1 cellular context compared by ENCODE assay signal in the genomic region with DNA sequence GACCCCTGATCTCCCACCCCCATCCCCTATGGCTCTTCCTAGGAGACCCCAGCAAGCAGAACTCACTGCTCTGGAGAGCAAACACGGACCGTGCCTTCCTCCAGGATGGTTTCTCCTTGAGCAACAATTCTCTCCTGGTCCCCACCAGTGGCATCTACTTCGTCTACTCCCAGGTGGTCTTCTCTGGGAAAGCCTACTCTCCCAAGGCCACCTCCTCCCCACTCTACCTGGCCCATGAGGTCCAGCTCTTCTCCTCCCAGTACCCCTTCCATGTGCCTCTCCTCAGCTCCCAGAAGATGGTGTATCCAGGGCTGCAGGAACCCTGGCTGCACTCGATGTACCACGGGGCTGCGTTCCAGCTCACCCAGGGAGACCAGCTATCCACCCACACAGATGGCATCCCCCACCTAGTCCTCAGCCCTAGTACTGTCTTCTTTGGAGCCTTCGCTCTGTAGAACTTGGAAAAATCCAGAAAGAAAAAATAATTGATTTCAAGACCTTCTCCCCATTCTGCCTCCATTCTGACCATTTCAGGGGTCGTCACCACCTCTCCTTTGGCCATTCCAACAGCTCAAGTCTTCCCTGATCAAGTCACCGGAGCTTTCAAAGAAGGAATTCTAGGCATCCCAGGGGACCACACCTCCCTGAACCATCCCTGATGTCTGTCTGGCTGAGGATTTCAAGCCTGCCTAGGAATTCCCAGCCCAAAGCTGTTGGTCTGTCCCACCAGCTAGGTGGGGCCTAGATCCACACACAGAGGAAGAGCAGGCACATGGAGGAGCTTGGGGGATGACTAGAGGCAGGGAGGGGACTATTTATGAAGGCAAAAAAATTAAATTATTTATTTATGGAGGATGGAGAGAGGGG.
TF ChIP-seq lines count a peak whose summit lies in the region.

No MANE protein-coding gene starts in this region.

TF ChIP-seq in GM12878, 131 proteins besides CTCF, POLR2A, EP300 and RAD21:
- TF ChIP-seq HDAC6 (IDR thresholded peaks at IDR 0.05; ENCODE audit: unreplicated experiment) (no peak), SRF (IDR thresholded peaks at IDR 0.05; ENCODE audit: low read depth in 2 of 2, low read length in 2 of 2) (no peak), CHD4 (IDR thresholded peaks at IDR 0.05) (no peak), CBFB (IDR thresholded peaks at IDR 0.05; ENCODE audit: low read depth) (no peak), SIN3A (IDR thresholded peaks at IDR 0.05; ENCODE audit: low read depth, low read length) (no peak), IKZF1 (conservative IDR thresholded peaks at IDR 0.05) (no peak), ZNF207 (IDR thresholded peaks at IDR 0.05; ENCODE audit: borderline replicate concordance) (no peak), MYB (IDR thresholded peaks at IDR 0.05; ENCODE audit: borderline replicate concordance, low read depth, low read length) (no peak), TCF12 (IDR thresholded peaks at IDR 0.05; ENCODE audit: low read depth, low read length) (no peak), EED (IDR thresholded peaks at IDR 0.05; ENCODE audit: low read depth) (no peak), ZBED1 (IDR thresholded peaks at IDR 0.05; ENCODE audit: borderline replicate concordance) (no peak)
- TF ChIP-seq, protein P1, sequence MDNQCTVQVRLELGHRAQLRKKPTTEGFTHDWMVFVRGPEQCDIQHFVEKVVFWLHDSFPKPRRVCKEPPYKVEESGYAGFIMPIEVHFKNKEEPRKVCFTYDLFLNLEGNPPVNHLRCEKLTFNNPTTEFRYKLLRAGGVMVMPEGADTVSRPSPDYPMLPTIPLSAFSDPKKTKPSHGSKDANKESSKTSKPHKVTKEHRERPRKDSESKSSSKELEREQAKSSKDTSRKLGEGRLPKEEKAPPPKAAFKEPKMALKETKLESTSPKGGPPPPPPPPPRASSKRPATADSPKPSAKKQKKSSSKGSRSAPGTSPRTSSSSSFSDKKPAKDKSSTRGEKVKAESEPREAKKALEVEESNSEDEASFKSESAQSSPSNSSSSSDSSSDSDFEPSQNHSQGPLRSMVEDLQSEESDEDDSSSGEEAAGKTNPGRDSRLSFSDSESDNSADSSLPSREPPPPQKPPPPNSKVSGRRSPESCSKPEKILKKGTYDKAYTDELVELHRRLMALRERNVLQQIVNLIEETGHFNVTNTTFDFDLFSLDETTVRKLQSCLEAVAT (IDR thresholded peaks at IDR 0.05), result no peak
- TF ChIP-seq, protein P2, sequence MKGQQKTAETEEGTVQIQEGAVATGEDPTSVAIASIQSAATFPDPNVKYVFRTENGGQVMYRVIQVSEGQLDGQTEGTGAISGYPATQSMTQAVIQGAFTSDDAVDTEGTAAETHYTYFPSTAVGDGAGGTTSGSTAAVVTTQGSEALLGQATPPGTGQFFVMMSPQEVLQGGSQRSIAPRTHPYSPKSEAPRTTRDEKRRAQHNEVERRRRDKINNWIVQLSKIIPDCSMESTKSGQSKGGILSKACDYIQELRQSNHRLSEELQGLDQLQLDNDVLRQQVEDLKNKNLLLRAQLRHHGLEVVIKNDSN (IDR thresholded peaks at IDR 0.05; ENCODE audit: borderline replicate concordance, extremely low read length, insufficient read depth, low read depth, low read length), result no peak
- TF ChIP-seq, protein P3, sequence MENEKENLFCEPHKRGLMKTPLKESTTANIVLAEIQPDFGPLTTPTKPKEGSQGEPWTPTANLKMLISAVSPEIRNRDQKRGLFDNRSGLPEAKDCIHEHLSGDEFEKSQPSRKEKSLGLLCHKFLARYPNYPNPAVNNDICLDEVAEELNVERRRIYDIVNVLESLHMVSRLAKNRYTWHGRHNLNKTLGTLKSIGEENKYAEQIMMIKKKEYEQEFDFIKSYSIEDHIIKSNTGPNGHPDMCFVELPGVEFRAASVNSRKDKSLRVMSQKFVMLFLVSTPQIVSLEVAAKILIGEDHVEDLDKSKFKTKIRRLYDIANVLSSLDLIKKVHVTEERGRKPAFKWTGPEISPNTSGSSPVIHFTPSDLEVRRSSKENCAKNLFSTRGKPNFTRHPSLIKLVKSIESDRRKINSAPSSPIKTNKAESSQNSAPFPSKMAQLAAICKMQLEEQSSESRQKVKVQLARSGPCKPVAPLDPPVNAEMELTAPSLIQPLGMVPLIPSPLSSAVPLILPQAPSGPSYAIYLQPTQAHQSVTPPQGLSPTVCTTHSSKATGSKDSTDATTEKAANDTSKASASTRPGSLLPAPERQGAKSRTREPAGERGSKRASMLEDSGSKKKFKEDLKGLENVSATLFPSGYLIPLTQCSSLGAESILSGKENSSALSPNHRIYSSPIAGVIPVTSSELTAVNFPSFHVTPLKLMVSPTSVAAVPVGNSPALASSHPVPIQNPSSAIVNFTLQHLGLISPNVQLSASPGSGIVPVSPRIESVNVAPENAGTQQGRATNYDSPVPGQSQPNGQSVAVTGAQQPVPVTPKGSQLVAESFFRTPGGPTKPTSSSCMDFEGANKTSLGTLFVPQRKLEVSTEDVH (IDR thresholded peaks at IDR 0.05; ENCODE audit: low read depth, partially characterized antibody), result no peak
- TF ChIP-seq, protein P4, sequence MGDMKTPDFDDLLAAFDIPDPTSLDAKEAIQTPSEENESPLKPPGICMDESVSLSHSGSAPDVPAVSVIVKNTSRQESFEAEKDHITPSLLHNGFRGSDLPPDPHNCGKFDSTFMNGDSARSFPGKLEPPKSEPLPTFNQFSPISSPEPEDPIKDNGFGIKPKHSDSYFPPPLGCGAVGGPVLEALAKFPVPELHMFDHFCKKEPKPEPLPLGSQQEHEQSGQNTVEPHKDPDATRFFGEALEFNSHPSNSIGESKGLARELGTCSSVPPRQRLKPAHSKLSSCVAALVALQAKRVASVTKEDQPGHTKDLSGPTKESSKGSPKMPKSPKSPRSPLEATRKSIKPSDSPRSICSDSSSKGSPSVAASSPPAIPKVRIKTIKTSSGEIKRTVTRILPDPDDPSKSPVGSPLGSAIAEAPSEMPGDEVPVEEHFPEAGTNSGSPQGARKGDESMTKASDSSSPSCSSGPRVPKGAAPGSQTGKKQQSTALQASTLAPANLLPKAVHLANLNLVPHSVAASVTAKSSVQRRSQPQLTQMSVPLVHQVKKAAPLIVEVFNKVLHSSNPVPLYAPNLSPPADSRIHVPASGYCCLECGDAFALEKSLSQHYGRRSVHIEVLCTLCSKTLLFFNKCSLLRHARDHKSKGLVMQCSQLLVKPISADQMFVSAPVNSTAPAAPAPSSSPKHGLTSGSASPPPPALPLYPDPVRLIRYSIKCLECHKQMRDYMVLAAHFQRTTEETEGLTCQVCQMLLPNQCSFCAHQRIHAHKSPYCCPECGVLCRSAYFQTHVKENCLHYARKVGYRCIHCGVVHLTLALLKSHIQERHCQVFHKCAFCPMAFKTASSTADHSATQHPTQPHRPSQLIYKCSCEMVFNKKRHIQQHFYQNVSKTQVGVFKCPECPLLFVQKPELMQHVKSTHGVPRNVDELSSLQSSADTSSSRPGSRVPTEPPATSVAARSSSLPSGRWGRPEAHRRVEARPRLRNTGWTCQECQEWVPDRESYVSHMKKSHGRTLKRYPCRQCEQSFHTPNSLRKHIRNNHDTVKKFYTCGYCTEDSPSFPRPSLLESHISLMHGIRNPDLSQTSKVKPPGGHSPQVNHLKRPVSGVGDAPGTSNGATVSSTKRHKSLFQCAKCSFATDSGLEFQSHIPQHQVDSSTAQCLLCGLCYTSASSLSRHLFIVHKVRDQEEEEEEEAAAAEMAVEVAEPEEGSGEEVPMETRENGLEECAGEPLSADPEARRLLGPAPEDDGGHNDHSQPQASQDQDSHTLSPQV (IDR thresholded peaks at IDR 0.05), result no peak
- TF ChIP-seq, protein P5, sequence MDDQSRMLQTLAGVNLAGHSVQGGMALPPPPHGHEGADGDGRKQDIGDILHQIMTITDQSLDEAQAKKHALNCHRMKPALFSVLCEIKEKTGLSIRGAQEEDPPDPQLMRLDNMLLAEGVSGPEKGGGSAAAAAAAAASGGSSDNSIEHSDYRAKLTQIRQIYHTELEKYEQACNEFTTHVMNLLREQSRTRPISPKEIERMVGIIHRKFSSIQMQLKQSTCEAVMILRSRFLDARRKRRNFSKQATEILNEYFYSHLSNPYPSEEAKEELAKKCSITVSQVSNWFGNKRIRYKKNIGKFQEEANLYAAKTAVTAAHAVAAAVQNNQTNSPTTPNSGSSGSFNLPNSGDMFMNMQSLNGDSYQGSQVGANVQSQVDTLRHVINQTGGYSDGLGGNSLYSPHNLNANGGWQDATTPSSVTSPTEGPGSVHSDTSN (IDR thresholded peaks at IDR 0.05; ENCODE audit: insufficient replicate concordance, low read depth, low read length), result no peak
- TF ChIP-seq, protein P6, sequence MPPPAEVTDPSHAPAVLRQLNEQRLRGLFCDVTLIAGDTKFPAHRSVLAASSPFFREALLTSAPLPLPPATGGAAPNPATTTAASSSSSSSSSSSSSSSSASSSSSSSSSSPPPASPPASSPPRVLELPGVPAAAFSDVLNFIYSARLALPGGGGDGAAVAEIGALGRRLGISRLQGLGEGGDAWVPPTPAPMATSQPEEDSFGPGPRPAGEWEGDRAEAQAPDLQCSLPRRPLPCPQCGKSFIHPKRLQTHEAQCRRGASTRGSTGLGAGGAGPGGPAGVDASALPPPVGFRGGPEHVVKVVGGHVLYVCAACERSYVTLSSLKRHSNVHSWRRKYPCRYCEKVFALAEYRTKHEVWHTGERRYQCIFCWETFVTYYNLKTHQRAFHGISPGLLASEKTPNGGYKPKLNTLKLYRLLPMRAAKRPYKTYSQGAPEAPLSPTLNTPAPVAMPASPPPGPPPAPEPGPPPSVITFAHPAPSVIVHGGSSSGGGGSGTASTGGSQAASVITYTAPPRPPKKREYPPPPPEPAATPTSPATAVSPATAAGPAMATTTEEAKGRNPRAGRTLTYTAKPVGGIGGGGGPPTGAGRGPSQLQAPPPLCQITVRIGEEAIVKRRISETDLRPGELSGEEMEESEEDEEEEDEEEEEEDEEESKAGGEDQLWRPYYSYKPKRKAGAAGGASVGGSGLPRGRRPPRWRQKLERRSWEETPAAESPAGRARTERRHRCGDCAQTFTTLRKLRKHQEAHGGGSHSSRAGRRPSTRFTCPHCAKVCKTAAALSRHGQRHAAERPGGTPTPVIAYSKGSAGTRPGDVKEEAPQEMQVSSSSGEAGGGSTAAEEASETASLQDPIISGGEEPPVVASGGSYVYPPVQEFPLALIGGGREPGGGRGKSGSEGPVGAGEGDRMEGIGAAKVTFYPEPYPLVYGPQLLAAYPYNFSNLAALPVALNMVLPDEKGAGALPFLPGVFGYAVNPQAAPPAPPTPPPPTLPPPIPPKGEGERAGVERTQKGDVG (CRISPR knock-in tag; IDR thresholded peaks at IDR 0.05), result no peak
- TF ChIP-seq, protein P7, sequence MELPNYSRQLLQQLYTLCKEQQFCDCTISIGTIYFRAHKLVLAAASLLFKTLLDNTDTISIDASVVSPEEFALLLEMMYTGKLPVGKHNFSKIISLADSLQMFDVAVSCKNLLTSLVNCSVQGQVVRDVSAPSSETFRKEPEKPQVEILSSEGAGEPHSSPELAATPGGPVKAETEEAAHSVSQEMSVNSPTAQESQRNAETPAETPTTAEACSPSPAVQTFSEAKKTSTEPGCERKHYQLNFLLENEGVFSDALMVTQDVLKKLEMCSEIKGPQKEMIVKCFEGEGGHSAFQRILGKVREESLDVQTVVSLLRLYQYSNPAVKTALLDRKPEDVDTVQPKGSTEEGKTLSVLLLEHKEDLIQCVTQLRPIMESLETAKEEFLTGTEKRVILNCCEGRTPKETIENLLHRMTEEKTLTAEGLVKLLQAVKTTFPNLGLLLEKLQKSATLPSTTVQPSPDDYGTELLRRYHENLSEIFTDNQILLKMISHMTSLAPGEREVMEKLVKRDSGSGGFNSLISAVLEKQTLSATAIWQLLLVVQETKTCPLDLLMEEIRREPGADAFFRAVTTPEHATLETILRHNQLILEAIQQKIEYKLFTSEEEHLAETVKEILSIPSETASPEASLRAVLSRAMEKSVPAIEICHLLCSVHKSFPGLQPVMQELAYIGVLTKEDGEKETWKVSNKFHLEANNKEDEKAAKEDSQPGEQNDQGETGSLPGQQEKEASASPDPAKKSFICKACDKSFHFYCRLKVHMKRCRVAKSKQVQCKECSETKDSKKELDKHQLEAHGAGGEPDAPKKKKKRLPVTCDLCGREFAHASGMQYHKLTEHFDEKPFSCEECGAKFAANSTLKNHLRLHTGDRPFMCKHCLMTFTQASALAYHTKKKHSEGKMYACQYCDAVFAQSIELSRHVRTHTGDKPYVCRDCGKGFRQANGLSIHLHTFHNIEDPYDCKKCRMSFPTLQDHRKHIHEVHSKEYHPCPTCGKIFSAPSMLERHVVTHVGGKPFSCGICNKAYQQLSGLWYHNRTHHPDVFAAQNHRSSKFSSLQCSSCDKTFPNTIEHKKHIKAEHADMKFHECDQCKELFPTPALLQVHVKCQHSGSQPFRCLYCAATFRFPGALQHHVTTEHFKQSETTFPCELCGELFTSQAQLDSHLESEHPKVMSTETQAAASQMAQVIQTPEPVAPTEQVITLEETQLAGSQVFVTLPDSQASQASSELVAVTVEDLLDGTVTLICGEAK (IDR thresholded peaks at IDR 0.05; ENCODE audit: borderline replicate concordance), result no peak
- TF ChIP-seq, protein P8, sequence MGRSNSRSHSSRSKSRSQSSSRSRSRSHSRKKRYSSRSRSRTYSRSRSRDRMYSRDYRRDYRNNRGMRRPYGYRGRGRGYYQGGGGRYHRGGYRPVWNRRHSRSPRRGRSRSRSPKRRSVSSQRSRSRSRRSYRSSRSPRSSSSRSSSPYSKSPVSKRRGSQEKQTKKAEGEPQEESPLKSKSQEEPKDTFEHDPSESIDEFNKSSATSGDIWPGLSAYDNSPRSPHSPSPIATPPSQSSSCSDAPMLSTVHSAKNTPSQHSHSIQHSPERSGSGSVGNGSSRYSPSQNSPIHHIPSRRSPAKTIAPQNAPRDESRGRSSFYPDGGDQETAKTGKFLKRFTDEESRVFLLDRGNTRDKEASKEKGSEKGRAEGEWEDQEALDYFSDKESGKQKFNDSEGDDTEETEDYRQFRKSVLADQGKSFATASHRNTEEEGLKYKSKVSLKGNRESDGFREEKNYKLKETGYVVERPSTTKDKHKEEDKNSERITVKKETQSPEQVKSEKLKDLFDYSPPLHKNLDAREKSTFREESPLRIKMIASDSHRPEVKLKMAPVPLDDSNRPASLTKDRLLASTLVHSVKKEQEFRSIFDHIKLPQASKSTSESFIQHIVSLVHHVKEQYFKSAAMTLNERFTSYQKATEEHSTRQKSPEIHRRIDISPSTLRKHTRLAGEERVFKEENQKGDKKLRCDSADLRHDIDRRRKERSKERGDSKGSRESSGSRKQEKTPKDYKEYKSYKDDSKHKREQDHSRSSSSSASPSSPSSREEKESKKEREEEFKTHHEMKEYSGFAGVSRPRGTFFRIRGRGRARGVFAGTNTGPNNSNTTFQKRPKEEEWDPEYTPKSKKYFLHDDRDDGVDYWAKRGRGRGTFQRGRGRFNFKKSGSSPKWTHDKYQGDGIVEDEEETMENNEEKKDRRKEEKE (IDR thresholded peaks at IDR 0.05), result no peak
